ENCODE assay signal across 3 cellular contexts in the genomic region with DNA sequence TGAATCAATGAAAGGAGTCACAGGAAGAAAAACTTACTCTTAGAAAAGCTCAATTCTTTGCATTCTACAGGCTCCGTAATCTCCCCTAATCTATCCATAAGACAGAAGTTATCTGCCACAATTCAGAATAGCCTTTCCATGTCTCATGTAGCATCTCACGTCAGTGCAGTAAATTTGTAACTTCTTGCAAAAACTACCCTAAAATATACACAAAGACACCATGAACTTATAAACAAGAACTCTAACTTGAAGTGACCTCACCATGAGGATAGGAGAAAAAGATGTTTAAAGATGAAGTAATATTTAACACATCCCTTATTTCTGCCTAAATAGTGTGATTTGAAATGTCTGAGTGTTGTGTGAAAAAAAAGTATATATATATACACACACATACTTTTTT. TPM values are rescaled to one million over a fixed set of nuclear protein-coding genes. Genes with fewer than 3 reads are reported as not detected.
"Had no signal": no experiment of that assay in that cellular context is flagged by ENCODE, and none has a peak within 500 bp of the region (broad histone marks: within the 10 kb centered on the region; RNA-seq: fewer than 3 reads in every experiment).

No MANE protein-coding gene starts in this region.

RNA-seq across cellular contexts. Expression of gene CCN1, which starts 46.5 kb away (rescaled TPM):
- total RNA-seq: activated B cell treated with CpG ODN at 0.5 μM for 24 hours; activated T-helper 17 cell treated with anti-CD3 and anti-CD28 coated beads, Interleukin-2, amount 50 U/mL, for 72 hours; T-helper 17 cell had no signal
